Comparison of ENCODE assay signal across 27 cellular contexts in genomic region chr10:59944339-59944935, GRCh38.
"Had no signal": no experiment of that assay in that cellular context is flagged by ENCODE, and none has a peak within 500 bp of the region (broad histone marks: within the 10 kb centered on the region; RNA-seq: fewer than 3 reads in every experiment).

No MANE protein-coding gene starts in this region.

- H3K36me3 Mint-ChIP-seq: activated CD8-positive, alpha-beta memory T cell treated with anti-CD3 and anti-CD28 coated beads, Interleukin-2, amount 10 ng/mL, durations not matched to agents 7 days and 5 days; brain had no signal

- H3K27me3 ChIP-seq: cardiac muscle cell, SJSA1 had no signal

- H3K9me3 ChIP-seq: SJSA1 had no signal

- H3K27ac Mint-ChIP-seq: activated CD8-positive, alpha-beta memory T cell treated with anti-CD3 and anti-CD28 coated beads, Interleukin-2, amount 10 ng/mL, durations not matched to agents 7 days and 5 days; activated naive CD4-positive, alpha-beta T cell treated with anti-CD3 and anti-CD28 coated beads for 36 hours; activated naive CD8-positive, alpha-beta T cell; activated T-helper 17 cell treated with anti-CD3 and anti-CD28 coated beads, Interleukin-2, amount 50 U/mL, for 72 hours; brain; T-helper 1 cell treated with Interleukin-12 subunit alpha and Interleukin-12 subunit beta and Interleukin-4 antibody, amounts not matched to agents 30 μg/mL and 1 μg/mL, for 36 hours had no signal

- FAIRE-seq: astrocyte, RCC 7860 had no signal

- H3K4me1 ChIP-seq: SJSA1 had no signal

- DNase-seq: activated CD4-positive, alpha-beta T cell treated with anti-CD3 and anti-CD28 coated beads for 4 hours; activated CD4-positive, alpha-beta T cell treated with anti-CD3 and anti-CD28 coated beads, Interleukin-2, amount 50 U/mL, for 4 hours; activated CD8-positive, alpha-beta memory T cell treated with anti-CD3 and anti-CD28 coated beads, Interleukin-2, amount 10 ng/mL, durations not matched to agents 7 days and 5 days; activated gamma-delta T cell; activated naive CD4-positive, alpha-beta T cell treated with anti-CD3 and anti-CD28 coated beads for 36 hours; activated T-cell treated with anti-CD3 and anti-CD28 coated beads, Interleukin-2, amount 50 U/mL, for 4 hours; amygdala; Karpas-422; MM.1S; NCI-H1105 treated with DMSO at 0.1 percent for 48 hours; NCI-H1436 treated with DMSO at 0.1 percent for 48 hours; NCI-H1930; NCI-H2107; NCI-H2171 treated with DMSO at 0.1 percent for 48 hours; NCI-H226; SHP77; SW 1271 had no signal

- H3K27ac ChIP-seq: cardiac muscle cell, SJSA1 had no signal

- H3K36me3 ChIP-seq: cardiac muscle cell, SJSA1 had no signal

- H3K4me1 Mint-ChIP-seq: activated CD8-positive, alpha-beta memory T cell treated with anti-CD3 and anti-CD28 coated beads, Interleukin-2, amount 10 ng/mL, durations not matched to agents 7 days and 5 days; activated T-helper 17 cell treated with anti-CD3 and anti-CD28 coated beads, Interleukin-2, amount 50 U/mL, for 72 hours had no signal

- H3K27me3 Mint-ChIP-seq: brain had no signal

- H3K4me3 ChIP-seq: cardiac muscle cell, SJSA1 had no signal

- H3K9me3 Mint-ChIP-seq: activated naive CD4-positive, alpha-beta T cell treated with anti-CD3 and anti-CD28 coated beads for 36 hours; activated T-cell treated with anti-CD3 and anti-CD28 coated beads, Interleukin-2, amount 50 U/mL, for 4 hours; activated T-helper 17 cell treated with anti-CD3 and anti-CD28 coated beads, Interleukin-2, amount 50 U/mL, for 72 hours; brain; T-helper 1 cell treated with Interleukin-12 subunit alpha and Interleukin-12 subunit beta and Interleukin-4 antibody, amounts not matched to agents 30 μg/mL and 1 μg/mL, for 36 hours had no signal

- ATAC-seq: activated CD4-positive, CD25-positive, alpha-beta regulatory T cell treated with anti-CD3 and anti-CD28 coated beads, Interleukin-2, amount 50 U/mL, for 24 hours; activated CD8-positive, alpha-beta memory T cell treated with anti-CD3 and anti-CD28 coated beads, Interleukin-2, amount 10 ng/mL, durations not matched to agents 7 days and 5 days; activated T-cell treated with anti-CD3 and anti-CD28 coated beads, Interleukin-2, amount 50 U/mL, for 4 hours; activated T-helper 17 cell treated with anti-CD3 and anti-CD28 coated beads, Interleukin-2, amount 50 U/mL, for 72 hours; SK-N-SH treated with all-trans-retinoic acid at 6 μM for 48 hours had no signal

- H3K4me3 Mint-ChIP-seq: activated CD8-positive, alpha-beta memory T cell treated with anti-CD3 and anti-CD28 coated beads, Interleukin-2, amount 10 ng/mL, durations not matched to agents 7 days and 5 days; activated naive CD4-positive, alpha-beta T cell treated with anti-CD3 and anti-CD28 coated beads for 36 hours; activated naive CD8-positive, alpha-beta T cell; activated T-cell treated with anti-CD3 and anti-CD28 coated beads, Interleukin-2, amount 50 U/mL, for 4 hours; activated T-helper 17 cell treated with anti-CD3 and anti-CD28 coated beads, Interleukin-2, amount 50 U/mL, for 72 hours; brain; T-helper 1 cell treated with Interleukin-12 subunit alpha and Interleukin-12 subunit beta and Interleukin-4 antibody, amounts not matched to agents 30 μg/mL and 1 μg/mL, for 36 hours had no signal
